In the genomic region with DNA sequence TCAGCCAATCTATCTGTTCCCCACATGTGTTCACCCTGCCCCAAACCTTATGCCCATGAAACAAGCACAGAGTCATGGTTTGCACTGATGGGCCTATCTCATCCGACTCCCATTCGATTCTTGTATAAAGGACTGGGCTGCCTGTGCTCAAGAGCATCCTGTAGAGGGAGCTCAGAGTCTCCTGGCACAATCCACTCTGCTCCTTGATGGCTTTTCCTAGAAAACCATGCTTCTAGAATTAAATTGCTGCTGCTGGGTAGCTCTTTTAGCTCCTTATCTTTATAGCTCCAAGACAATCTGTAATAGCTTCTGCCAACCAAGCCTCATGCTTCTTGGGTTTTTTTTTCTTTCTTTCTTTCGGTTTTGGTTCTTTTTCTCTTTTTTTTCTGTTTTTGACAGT, we compare ENCODE assay signal across 11 cellular contexts. TPM values are rescaled to one million over a fixed set of nuclear protein-coding genes. Genes with fewer than 3 reads are reported as not detected.
DNase-seq lines count a peak whose midpoint lies in the region; ATAC-seq and TF ChIP-seq lines count a peak whose summit lies in the region.
"Had no signal": no experiment of that assay in that cellular context is flagged by ENCODE, and none has a peak within 500 bp of the region (broad histone marks: within the 10 kb centered on the region; RNA-seq: fewer than 3 reads in every experiment).

No MANE protein-coding gene starts in this region.

- H3K36me3 ChIP-seq in fibroblast of lung (ENCODE audit: control insufficient read depth, insufficient read depth, low read length) (peaks cover 2% of the 10 kb centered on the region), spleen (peaks cover 3 to 45% (median 36%) of the 10 kb centered on the region in 6 donors)

- H3K9me3 Mint-ChIP-seq in type B pancreatic cell, result no peaks in the 10 kb centered on the region
- H3K9me3 Mint-ChIP-seq: CD8-positive, alpha-beta memory T cell had no signal

- no peak overlapping the region for H3K4me3 Mint-ChIP-seq in type B pancreatic cell
- H3K4me3 Mint-ChIP-seq: CD8-positive, alpha-beta memory T cell had no signal

- intact Hi-C loops in spleen (cut with DNase I; ENCODE audit: low total_unique reads), result no loop called here

- WGBS in spleen, 5 donors, result 69 to 87% (median 78%) methylated on average over 3 of the region's 3 CpGs

- DNase-seq in SHP77 (lab: John Stamatoyannopoulos, UW), result peak; percentile 8 to 10
- DNase-seq in SHP77 treated with DMSO at 0.1 percent for 48 hours (lab: John Stamatoyannopoulos, UW), result no peak
- DNase-seq in OCI-M1 (lab: John Stamatoyannopoulos, UW), result peak; percentile 94
- DNase-seq in fibroblast of lung (ENCODE audit: low read depth in 2 of 2), result peak in 1 of 2 donors; percentile 40
- no peak for DNase-seq in type B pancreatic cell (ENCODE audit: extremely low spot score, unreplicated experiment)
- no peak for DNase-seq in spleen
- no peak for DNase-seq in NCI-H1105 treated with DMSO at 0.1 percent for 48 hours (lab: John Stamatoyannopoulos, UW)
- DNase-seq: CD8-positive, alpha-beta memory T cell; NCI-H1048 had no signal

- no peak overlapping the region for H3K4me2 ChIP-seq in fibroblast of lung (ENCODE audit: extremely low read depth, insufficient read depth, low read length)

- no peaks in the 10 kb centered on the region for H3K79me2 ChIP-seq in fibroblast of lung (ENCODE audit: control insufficient read depth, insufficient read depth, low read length)

- no peak for TF ChIP-seq POLR2A in spleen (IDR thresholded peaks at IDR 0.05)

- H3K4me1 ChIP-seq in fibroblast of lung (ENCODE audit: control insufficient read depth, extremely low read depth, insufficient read depth, low read length) (peaks cover 7% of the 10 kb centered on the region), spleen (peaks cover 0 to 23% (median 8%) of the 10 kb centered on the region in 6 donors)

- H3K4me3 ChIP-seq in fibroblast of lung (replicated peaks in 1 of 4; ENCODE audit: control extremely low read depth in 1 of 4, insufficient read depth in 1 of 4, low read depth in 3 of 4, low read length in 4 of 4), result no peak overlapping the region
- H3K4me3 ChIP-seq in spleen, result no peak overlapping the region
- H3K4me3 ChIP-seq: skin epidermis had no signal

- peaks cover 8% of the 10 kb centered on the region for H3K4me1 Mint-ChIP-seq in type B pancreatic cell (ENCODE audit: unreplicated experiment)

- H3K9ac ChIP-seq in fibroblast of lung (ENCODE audit: insufficient read depth, low read length), result no peak overlapping the region

- peaks cover 9% of the 10 kb centered on the region for H3K36me3 Mint-ChIP-seq in type B pancreatic cell

- no peak overlapping the region for H3K27ac Mint-ChIP-seq in type B pancreatic cell

- H3K9me3 ChIP-seq in fibroblast of lung (ENCODE audit: control insufficient read depth, insufficient read depth, low read depth, low read length) (no peaks in the 10 kb centered on the region), spleen (no peaks in the 10 kb centered on the region)

- ATAC-seq in HG03175 (IDR thresholded peaks at IDR 0.05; ENCODE audit: unreplicated experiment), result no peak

- no peak overlapping the region for H2AFZ ChIP-seq in fibroblast of lung (ENCODE audit: low read length)

- H4K20me1 ChIP-seq in fibroblast of lung (ENCODE audit: control insufficient read depth, extremely low read depth, insufficient read depth, low read length), result no peaks in the 10 kb centered on the region

- H3K27ac ChIP-seq in fibroblast of lung (ENCODE audit: insufficient read depth, low read length) (no peak overlapping the region), spleen (no peak overlapping the region)
- H3K27ac ChIP-seq: skin epidermis had no signal

- no peaks in the 10 kb centered on the region for H3K27me3 Mint-ChIP-seq in type B pancreatic cell
- H3K27me3 Mint-ChIP-seq: CD8-positive, alpha-beta memory T cell had no signal

- TF ChIP-seq CTCF in fibroblast of lung (conservative IDR thresholded peaks at IDR 0.05 in 1 of 2, IDR thresholded peaks at IDR 0.05 in 1 of 2; ENCODE audit: low read depth in 1 of 2, low read length in 2 of 2) (peak; percentile 22 to 63), type B pancreatic cell (conservative IDR thresholded peaks at IDR 0.05) (peak; percentile 68), spleen (IDR thresholded peaks at IDR 0.05 in 8 of 11, conservative IDR thresholded peaks at IDR 0.05 in 3 of 11) (peak in 1 of 11 experiments; percentile 8)

- H3K27me3 ChIP-seq in fibroblast of lung (ENCODE audit: control insufficient read depth, insufficient read depth, low read length) (no peaks in the 10 kb centered on the region), spleen (replicated peaks in 1 of 7) (no peaks in the 10 kb centered on the region)

RNA-seq across cellular contexts. Expression of a gene that starts 9.7 kb away (rescaled TPM):
- 3.3 and 3.9 TPM in 2 replicates for total RNA-seq in fibroblast of lung
- polyA plus RNA-seq in fibroblast of lung, result 1.3 and 1.8 TPM in 2 replicates
- polyA plus RNA-seq in fibroblast of lung (2012), result 1.0 and 1.4 TPM in 2 replicates
- polyA minus RNA-seq in fibroblast of lung (ENCODE audit: low replicate concordance), result 0.08 and 0.30 TPM in 2 replicates
- 6.0 and 7.6 TPM in 2 replicates for total RNA-seq in type B pancreatic cell (ENCODE audit: low replicate concordance)
- total RNA-seq in spleen, result 1 to 10 TPM; 5.4 to 9.5 (median 7.0) TPM
- polyA plus RNA-seq in spleen, result 1 to 10 TPM; 1.9 to 3.5 (median 2.4) TPM

RNA-seq across cellular contexts. Expression of a gene that starts 17.4 kb away (rescaled TPM):
- total RNA-seq in fibroblast of lung (14.1 and 24.8 TPM in 2 replicates), type B pancreatic cell (ENCODE audit: low replicate concordance) (9.8 and 11.1 TPM in 2 replicates), spleen (10 to 100 TPM in 3 of 7 donors, 1 to 10 TPM in 4; 6.3 to 12.4 (median 8.8) TPM)
- polyA plus RNA-seq in fibroblast of lung (11.8 and 12.2 TPM in 2 replicates), spleen (10 to 100 TPM in 2 of 3 donors, 1 to 10 TPM in 1; 9.9 to 11.8 (median 11.3) TPM)
- polyA plus RNA-seq in fibroblast of lung (2012), result 11.4 and 12.1 TPM in 2 replicates
- polyA minus RNA-seq in fibroblast of lung (ENCODE audit: low replicate concordance), result 11.4 and 13.5 TPM in 2 replicates

RNA-seq across cellular contexts. Expression of a gene that starts 37.6 kb away (rescaled TPM):
- total RNA-seq in fibroblast of lung (not detected in 2 replicates), type B pancreatic cell (ENCODE audit: low replicate concordance) (not detected in 2 replicates), spleen (not detected)
- polyA plus RNA-seq in fibroblast of lung (not detected in 2 replicates), spleen (not detected)
- polyA plus RNA-seq in fibroblast of lung (2012), result not detected in 2 replicates
- not detected in 2 replicates for polyA minus RNA-seq in fibroblast of lung (ENCODE audit: low replicate concordance)
- total RNA-seq: CD8-positive, alpha-beta memory T cell had no signal
- polyA plus RNA-seq: CD8-positive, alpha-beta memory T cell had no signal

RNA-seq across cellular contexts. Expression of a gene that starts 46.8 kb away (rescaled TPM):
- total RNA-seq in fibroblast of lung (not detected in 2 replicates), type B pancreatic cell (ENCODE audit: low replicate concordance) (0.33 TPM in 1 of 2 replicates, not detected in the other), spleen (not detected)
- polyA plus RNA-seq in fibroblast of lung (not detected in 2 replicates), spleen (under 1 TPM; 0.04 to 0.14 (median 0.10) TPM)
- polyA plus RNA-seq in fibroblast of lung (2012), result not detected in 2 replicates
- not detected in 2 replicates for polyA minus RNA-seq in fibroblast of lung (ENCODE audit: low replicate concordance)
- total RNA-seq: CD8-positive, alpha-beta memory T cell had no signal
- polyA plus RNA-seq: CD8-positive, alpha-beta memory T cell had no signal

Comparison
In these comparisons a context has a peak if more than half of its experiments do, and no peak if none do; other contexts are left out.
1. DNase-seq: peak in SHP77 (2 of 2) and OCI-M1 (single experiment); none in SHP77 treated with DMSO at 0.1 percent for 48 hours (single experiment), type B pancreatic cell (single experiment), spleen (single experiment) and NCI-H1105 treated with DMSO at 0.1 percent for 48 hours (single experiment).